ENCODE assay signal across 16 cellular contexts in genomic region chr15:41788262-41788661, GRCh38.
"Had no signal": no experiment of that assay in that cellular context is flagged by ENCODE, and none has a peak within 500 bp of the region (broad histone marks: within the 10 kb centered on the region; RNA-seq: fewer than 3 reads in every experiment).

No MANE protein-coding gene starts in this region.

- H3K4me1 ChIP-seq: colonic mucosa had no signal

- H3K36me3 Mint-ChIP-seq: activated naive CD4-positive, alpha-beta T cell treated with anti-CD3 and anti-CD28 coated beads, Interleukin-2, amount 10 ng/mL, durations not matched to agents 7 days and 5 days had no signal

- H3K4me2 ChIP-seq: smooth muscle cell had no signal

- H3K27me3 ChIP-seq: adrenal gland, colonic mucosa, esophagus muscularis mucosa, right lobe of liver, testis had no signal

- H3K9me3 Mint-ChIP-seq: activated naive CD4-positive, alpha-beta T cell treated with anti-CD3 and anti-CD28 coated beads, Interleukin-2, amount 10 ng/mL, durations not matched to agents 7 days and 5 days; neural crest cell; stimulated activated naive CD8-positive, alpha-beta T cell treated with anti-CD3 and anti-CD28 coated beads, Interleukin-15, Interleukin-2, amounts not matched to agents 100 ng/mL and 50 ng/mL, for 24 hours; T-cell had no signal

- H3K27ac Mint-ChIP-seq: activated naive CD4-positive, alpha-beta T cell treated with anti-CD3 and anti-CD28 coated beads, Interleukin-2, amount 10 ng/mL, durations not matched to agents 7 days and 5 days; stimulated activated naive CD8-positive, alpha-beta T cell treated with anti-CD3 and anti-CD28 coated beads, Interleukin-15, Interleukin-2, amounts not matched to agents 100 ng/mL and 50 ng/mL, for 24 hours had no signal

- H3K27me3 Mint-ChIP-seq: activated naive CD4-positive, alpha-beta T cell treated with anti-CD3 and anti-CD28 coated beads, Interleukin-2, amount 10 ng/mL, durations not matched to agents 7 days and 5 days; stimulated activated naive CD8-positive, alpha-beta T cell treated with anti-CD3 and anti-CD28 coated beads, Interleukin-15, Interleukin-2, amounts not matched to agents 100 ng/mL and 50 ng/mL, for 24 hours; T-cell had no signal

- H3K36me3 ChIP-seq: adrenal gland, colonic mucosa, esophagus muscularis mucosa, right lobe of liver had no signal

- ATAC-seq: psoas muscle, right lobe of liver, T-cell had no signal

- DNase-seq: activated CD4-positive, alpha-beta T cell treated with anti-CD3 and anti-CD28 coated beads for 1 hour; activated CD4-positive, alpha-beta T cell treated with anti-CD3 and anti-CD28 coated beads, Interleukin-2, amount 50 U/mL, for 48 hours; activated naive CD4-positive, alpha-beta T cell treated with anti-CD3 and anti-CD28 coated beads, Interleukin-2, amount 10 ng/mL, durations not matched to agents 7 days and 5 days; caudate nucleus; colonic mucosa; hypothalamus; psoas muscle; right lobe of liver; T-cell; T1000; testis had no signal

- H3K27ac ChIP-seq: adrenal gland, colonic mucosa, psoas muscle, right lobe of liver had no signal

- H3K4me3 ChIP-seq: adrenal gland, colonic mucosa, esophagus muscularis mucosa, psoas muscle, right lobe of liver, smooth muscle cell, testis had no signal

- H3K9me3 ChIP-seq: adrenal gland, colonic mucosa, esophagus muscularis mucosa, psoas muscle, right lobe of liver, testis had no signal

- H3K4me3 Mint-ChIP-seq: activated naive CD4-positive, alpha-beta T cell treated with anti-CD3 and anti-CD28 coated beads, Interleukin-2, amount 10 ng/mL, durations not matched to agents 7 days and 5 days; neural crest cell; stimulated activated naive CD8-positive, alpha-beta T cell treated with anti-CD3 and anti-CD28 coated beads, Interleukin-15, Interleukin-2, amounts not matched to agents 100 ng/mL and 50 ng/mL, for 24 hours; T-cell had no signal
